26 cellular contexts compared by ENCODE assay signal in the genomic region with DNA sequence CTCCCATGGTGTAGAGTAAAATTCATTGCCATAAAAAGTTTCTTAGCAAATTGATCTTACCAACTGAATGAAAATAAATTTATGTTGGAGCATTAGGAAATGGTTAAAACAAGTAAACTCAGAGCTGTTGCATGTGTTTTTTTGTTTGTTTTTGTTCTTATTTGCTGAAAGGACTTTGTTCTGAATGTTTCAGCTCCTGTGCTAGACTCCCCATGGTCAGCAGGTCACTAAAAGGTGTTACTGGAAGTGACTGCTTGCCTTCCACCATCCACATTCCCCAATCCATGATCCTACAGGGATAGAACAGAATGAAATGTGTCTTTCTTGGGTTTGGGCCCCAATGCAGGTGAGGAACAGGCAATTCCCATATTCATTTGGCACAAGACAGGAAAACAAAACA.
"Had no signal": no experiment of that assay in that cellular context is flagged by ENCODE, and none has a peak within 500 bp of the region (broad histone marks: within the 10 kb centered on the region; RNA-seq: fewer than 3 reads in every experiment).

No MANE protein-coding gene starts in this region.

- H3K79me2 ChIP-seq: parathyroid adenoma had no signal

- H3K27me3 ChIP-seq: neural progenitor cell, ovary, spleen, stomach, thyroid gland, tibial nerve, upper lobe of left lung, vagina had no signal

- H3K9ac ChIP-seq: neural progenitor cell, parathyroid adenoma had no signal

- H3K9me3 ChIP-seq: ovary, psoas muscle, spleen, thoracic aorta, thyroid gland, tibial nerve, upper lobe of left lung, vagina had no signal

- H3K27ac ChIP-seq: neural progenitor cell, ovary, parathyroid adenoma, psoas muscle, skin epidermis, spleen, thoracic aorta, thyroid gland, tibial nerve, upper lobe of left lung, vagina had no signal

- DNase-seq: natural killer cell; occipital lobe; ovary; posterior cingulate gyrus; psoas muscle; right cardiac atrium; spleen; stimulated activated CD4-positive, alpha-beta T cell treated with anti-CD3 and anti-CD28 coated beads, Interleukin-12 subunit alpha, Interleukin-12 subunit beta, amount 100 ng/mL, for 4 hours; stimulated activated CD4-positive, alpha-beta T cell treated with anti-CD3 and anti-CD28 coated beads, Interleukin-1b, Interleukin-23, amount 100 ng/mL, for 48 hours; stimulated activated CD4-positive, alpha-beta T cell treated with anti-CD3 and anti-CD28 coated beads, Interleukin-4, amount 100 ng/mL, for 24 hours; stimulated activated naive B cell treated with anti-CD40 and anti-IgM and Interleukin-4, amounts not matched to agents 10 μg/mL and 1 μg/mL and 100 μg/mL, for 72 hours; stimulated activated naive CD4-positive, alpha-beta T cell treated with Interleukin-2 at 50 U/mL for 16 hours; stomach; thyroid gland; trophoblast cell; upper lobe of left lung had no signal

- H3K4me3 ChIP-seq: neural progenitor cell, ovary, psoas muscle, skin epidermis, smooth muscle cell, spleen, stomach, thoracic aorta, thyroid gland, tibial nerve, upper lobe of left lung, vagina had no signal

- ATAC-seq: natural killer cell; psoas muscle; right cardiac atrium; sciatic nerve; stimulated activated effector memory CD8-positive, alpha-beta T cell treated with anti-CD3 and anti-CD28 coated beads, Interleukin-12 subunit alpha, Interleukin-12 subunit beta, amount 100 ng/mL, for 72 hours; stimulated activated naive B cell treated with anti-CD40 and anti-IgM and Interleukin-4, amounts not matched to agents 10 μg/mL and 1 μg/mL and 100 μg/mL, for 72 hours had no signal

- FAIRE-seq: urothelium cell line had no signal

- H3K4me2 ChIP-seq: neural progenitor cell, smooth muscle cell had no signal

- H2AFZ ChIP-seq: parathyroid adenoma had no signal

- H3K36me3 ChIP-seq: neural progenitor cell, ovary, spleen, stomach, thoracic aorta, thyroid gland, tibial nerve, upper lobe of left lung, vagina had no signal

- H3K4me1 ChIP-seq: neural progenitor cell, parathyroid adenoma, psoas muscle, spleen, thyroid gland, tibial nerve, upper lobe of left lung, vagina had no signal
